ENCODE assay signal across 9 cellular contexts in the genomic region with DNA sequence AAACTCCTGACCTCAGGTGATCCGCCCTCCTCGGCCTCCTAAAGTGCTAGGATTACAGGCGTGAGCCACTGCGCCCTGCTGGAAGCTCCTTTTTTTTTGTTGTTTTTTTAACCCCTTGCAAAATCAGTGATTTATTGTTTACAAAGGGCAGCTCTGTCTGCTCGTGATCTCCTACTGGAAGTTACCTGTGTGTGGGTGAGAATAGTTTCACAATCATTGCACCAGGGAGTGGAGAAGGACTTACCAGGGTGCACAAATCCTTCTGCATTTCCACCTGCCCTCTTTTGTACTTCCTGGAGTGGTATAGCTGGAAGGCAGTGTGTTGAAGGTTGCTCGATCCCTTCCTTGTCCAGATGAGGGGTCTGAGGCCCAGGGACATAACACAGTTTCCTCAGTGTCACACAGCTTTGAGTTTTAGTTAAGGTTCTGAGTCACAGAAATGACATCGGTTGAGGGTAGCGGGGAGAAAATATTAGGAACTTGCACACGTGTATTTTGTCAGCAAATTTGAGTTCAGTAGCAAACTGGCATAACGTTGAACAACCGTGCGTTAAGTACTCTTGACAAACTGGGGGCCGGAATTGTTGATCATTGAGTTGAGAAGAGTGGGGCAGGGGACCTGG. TPM values are rescaled to one million over a fixed set of nuclear protein-coding genes. Genes with fewer than 3 reads are reported as not detected.
DNase-seq lines count a peak whose midpoint lies in the region; ATAC-seq and TF ChIP-seq lines count a peak whose summit lies in the region.
"Had no signal": no experiment of that assay in that cellular context is flagged by ENCODE, and none has a peak within 500 bp of the region (broad histone marks: within the 10 kb centered on the region; RNA-seq: fewer than 3 reads in every experiment).

No MANE protein-coding gene starts in this region.

- no peak overlapping the region for H3K4me3 ChIP-seq in cardiac muscle cell
- no peak overlapping the region for H3K4me3 ChIP-seq in body of pancreas
- H3K4me3 ChIP-seq in transverse colon = no peak overlapping the region

- in situ Hi-C loops in transverse colon (cut with MboI; ENCODE audit: low pct_ligation_motif_present in 1 of 4, low pct_unique_long_range_greater_than_20kb in 1 of 4, low sequenced_read_pairs in 3 of 4) = no loop called here

- H3K27me3 Mint-ChIP-seq in memory B cell = no peaks in the 10 kb centered on the region

- H3K4me3 Mint-ChIP-seq in memory B cell = peak overlapping the region; percentile 73

- TF ChIP-seq EP300 in transverse colon (IDR thresholded peaks at IDR 0.05; ENCODE audit: low read depth) = no peak

- peaks cover 9% of the 10 kb centered on the region for H3K36me3 Mint-ChIP-seq in memory B cell

- peak overlapping the region; percentile 98 for H3K27ac Mint-ChIP-seq in memory B cell

- no peak for ATAC-seq in left ventricle myocardium superior
- no peak for ATAC-seq in body of pancreas
- ATAC-seq in memory B cell (ENCODE audit: low read depth) = no peak
- no peak for ATAC-seq in HG03159 (IDR thresholded peaks at IDR 0.05; ENCODE audit: unreplicated experiment)
- no peak for ATAC-seq in GM21717 (IDR thresholded peaks at IDR 0.05; ENCODE audit: unreplicated experiment)

- H3K27me3 ChIP-seq in cardiac muscle cell = no peaks in the 10 kb centered on the region
- H3K27me3 ChIP-seq in body of pancreas = no peaks in the 10 kb centered on the region
- H3K27me3 ChIP-seq in transverse colon = no peaks in the 10 kb centered on the region

- H3K4me1 ChIP-seq in cardiac muscle cell (ENCODE audit: low read depth) = peaks cover 28% of the 10 kb centered on the region
- peaks cover 18% of the 10 kb centered on the region for H3K4me1 ChIP-seq in body of pancreas
- peaks cover 27 to 54% (median 47%) of the 10 kb centered on the region in 4 donors for H3K4me1 ChIP-seq in transverse colon

- peaks cover 54% of the 10 kb centered on the region for H3K4me1 Mint-ChIP-seq in memory B cell

- TF ChIP-seq POLR2A in body of pancreas (IDR thresholded peaks at IDR 0.05) = no peak
- TF ChIP-seq POLR2A in transverse colon (IDR thresholded peaks at IDR 0.05) = no peak

- 82 to 88% methylated on average over 13 of the region's 13 CpGs for WGBS in body of pancreas, 2 donors
- 63 to 68% methylated on average over 11 to 13 of the region's 13 CpGs for WGBS in transverse colon (ENCODE audit: low coverage in 1 of 2), 2 donors

- no peak for DNase-seq in cardiac muscle cell (ENCODE audit: low read depth in 1 of 2, low spot score in 1 of 2)
- no peak for DNase-seq in left ventricle myocardium superior
- no peak for DNase-seq in body of pancreas
- DNase-seq in memory B cell (ENCODE audit: low spot score in 2 of 2) = no peak
- DNase-seq in transverse colon = peak; percentile 25
- DNase-seq in effector CD8-positive, alpha-beta T cell (lab: John Stamatoyannopoulos, UW) = no peak
- DNase-seq: NCI-H345 had no signal

- H3K9me3 ChIP-seq in cardiac muscle cell (ENCODE audit: low read depth) (no peaks in the 10 kb centered on the region), body of pancreas (no peaks in the 10 kb centered on the region), transverse colon (peaks cover 0 to 3% of the 10 kb centered on the region in 2 donors)

- intact Hi-C loops in left ventricle myocardium superior (cut with micrococcal nuclease) (no loop called here), body of pancreas (cut with DNase I) (no loop called here), transverse colon (cut with DNase I; ENCODE audit: low total_unique reads) (no loop called here)

- H3K9me3 Mint-ChIP-seq in memory B cell = peaks cover 1% of the 10 kb centered on the region

- H3K27ac ChIP-seq in cardiac muscle cell (peak overlapping the region; percentile 43), body of pancreas (peak overlapping the region in 3 of 4 donors; percentile 21 to 68 (median 37)), transverse colon (peak overlapping the region; percentile 83 to 91 (median 88))

- no peaks in the 10 kb centered on the region for H3K36me3 ChIP-seq in cardiac muscle cell
- H3K36me3 ChIP-seq in body of pancreas (replicated peaks in 1 of 2; ENCODE audit: insufficient read depth in 1 of 2, low read depth in 2 of 2) = no peaks in the 10 kb centered on the region
- H3K36me3 ChIP-seq in transverse colon = no peaks in the 10 kb centered on the region

- no peak for TF ChIP-seq CTCF in cardiac muscle cell (IDR thresholded peaks at IDR 0.05; ENCODE audit: low read depth, low read length)
- no peak for TF ChIP-seq CTCF in body of pancreas (IDR thresholded peaks at IDR 0.05)
- TF ChIP-seq CTCF in transverse colon (IDR thresholded peaks at IDR 0.05) = no peak

RNA-seq across cellular contexts. Expression of a gene that starts 11.3 kb away (rescaled TPM):
- total RNA-seq in cardiac muscle cell (66.4 and 74.5 TPM in 2 replicates), left ventricle myocardium superior (323 TPM), body of pancreas (10 to 100 TPM; 17.1 to 24.1 TPM), transverse colon (100 to 1,000 TPM in 3 of 4 donors, 10 to 100 TPM in 1; 91.7 to 247 (median 115) TPM)
- polyA plus RNA-seq in cardiac muscle cell = 28.6 and 37.3 TPM in 2 replicates

Comparison
In these comparisons a context has a peak if more than half of its experiments do, and no peak if none do; other contexts are left out.
1. H3K27ac ChIP-seq: peak in every context shown above with its lines; median percentile 88 in transverse colon; 43 in cardiac muscle cell; 37 in body of pancreas.